In genomic region chr1:11272842-11273594, GRCh38 we compare ENCODE assay signal across 8 cellular contexts. TPM values are rescaled to one million over a fixed set of nuclear protein-coding genes. Genes with fewer than 3 reads are reported as not detected.
DNase-seq lines count a peak whose midpoint lies in the region; ATAC-seq, FAIRE-seq and TF ChIP-seq lines count a peak whose summit lies in the region.

TSS of gene UBIAD1 (plus strand) at chr1:11273198. CDS start at chr1:11273532, 334 bp downstream.

- peak; percentile 90 for DNase-seq in GM12891 (ENCODE audit: insufficient read length, low spot score)
- DNase-seq in NCI-H1092 treated with DMSO at 0.1 percent for 48 hours (lab: John Stamatoyannopoulos, UW), result peak; percentile 85
- DNase-seq in T follicular helper cell (ENCODE audit: low read depth), result peak; percentile 78
- peak; percentile 87 for DNase-seq in activated naive CD8-positive, alpha-beta T cell treated with anti-CD3 and anti-CD28 coated beads, Interleukin-2, amount 50 U/mL, for 24 hours
- peak; percentile 95 for DNase-seq in cardiac septum (ENCODE audit: low spot score)
- peak; percentile 71 to 97 (median 82) for DNase-seq in posterior cingulate gyrus
- peak; percentile 85 for DNase-seq in type B pancreatic cell (ENCODE audit: extremely low spot score, unreplicated experiment)

- no peaks in the 10 kb centered on the region for H3K27me3 Mint-ChIP-seq in activated naive CD8-positive, alpha-beta T cell treated with anti-CD3 and anti-CD28 coated beads, Interleukin-2, amount 50 U/mL, for 24 hours
- no peaks in the 10 kb centered on the region for H3K27me3 Mint-ChIP-seq in type B pancreatic cell

- intact Hi-C loops in cardiac septum (cut with DNase I) (no loop called here), posterior cingulate gyrus (cut with DNase I) (loop anchor here (1.0 to 10.0 kb wide), 2 partner anchors 11 to 372 kb away; partner anchors contain the start of gene MTOR)

- TF ChIP-seq POLR2A in GM12891 (IDR thresholded peaks at IDR 0.05; ENCODE audit: low read depth, low read length), result peak; percentile 75

- ATAC-seq in HG02623 (IDR thresholded peaks at IDR 0.05; ENCODE audit: unreplicated experiment), result peak; percentile 83
- peak; percentile 90 for ATAC-seq in activated naive CD8-positive, alpha-beta T cell treated with anti-CD3 and anti-CD28 coated beads, Interleukin-2, amount 50 U/mL, for 24 hours

- peak; percentile 82 for FAIRE-seq in GM12891 (lab: Jason Lieb, UNC)

- H3K4me1 Mint-ChIP-seq in activated naive CD8-positive, alpha-beta T cell treated with anti-CD3 and anti-CD28 coated beads, Interleukin-2, amount 50 U/mL, for 24 hours, result peaks cover 28% of the 10 kb centered on the region
- peaks cover 21% of the 10 kb centered on the region for H3K4me1 Mint-ChIP-seq in type B pancreatic cell (ENCODE audit: unreplicated experiment)

- H3K27ac Mint-ChIP-seq in activated naive CD8-positive, alpha-beta T cell treated with anti-CD3 and anti-CD28 coated beads, Interleukin-2, amount 50 U/mL, for 24 hours, result peak within 1 kb of the TSS; percentile 92
- peak within 1 kb of the TSS; percentile 88 for H3K27ac Mint-ChIP-seq in type B pancreatic cell

- TF ChIP-seq CTCF in type B pancreatic cell (conservative IDR thresholded peaks at IDR 0.05), result no peak

- no peaks in the 10 kb centered on the region for H3K9me3 Mint-ChIP-seq in activated naive CD8-positive, alpha-beta T cell treated with anti-CD3 and anti-CD28 coated beads, Interleukin-2, amount 50 U/mL, for 24 hours
- no peaks in the 10 kb centered on the region for H3K9me3 Mint-ChIP-seq in type B pancreatic cell

- H3K4me3 Mint-ChIP-seq in activated naive CD8-positive, alpha-beta T cell treated with anti-CD3 and anti-CD28 coated beads, Interleukin-2, amount 50 U/mL, for 24 hours, result peak within 1 kb of the TSS; percentile 95
- peak within 1 kb of the TSS; percentile 92 for H3K4me3 Mint-ChIP-seq in type B pancreatic cell

- peaks cover 27% of the 10 kb centered on the region for H3K36me3 Mint-ChIP-seq in activated naive CD8-positive, alpha-beta T cell treated with anti-CD3 and anti-CD28 coated beads, Interleukin-2, amount 50 U/mL, for 24 hours (ENCODE audit: low read depth)
- peaks cover 7% of the 10 kb centered on the region for H3K36me3 Mint-ChIP-seq in type B pancreatic cell

TF ChIP-seq in GM12891, 5 proteins besides CTCF, POLR2A, EP300 and RAD21:
- TF ChIP-seq TAF1 (IDR thresholded peaks at IDR 0.05; ENCODE audit: low read depth, low read length), result peak; percentile 94
- TF ChIP-seq SPI1 (IDR thresholded peaks at IDR 0.05; ENCODE audit: low read depth, low read length), result 0 out of 2 replicates have a peak, but pooled peaks have one; percentile 17
- TF ChIP-seq POLR2AphosphoS5 (IDR thresholded peaks at IDR 0.05; ENCODE audit: low read depth, low read length), result peak; percentile 63
- no peak for TF ChIP-seq PAX5 (IDR thresholded peaks at IDR 0.05; ENCODE audit: insufficient read depth, low read length, severe bottlenecking)
- TF ChIP-seq POU2F2 (IDR thresholded peaks at IDR 0.05; ENCODE audit: low read depth, low read length), result 0 out of 2 replicates have a peak, but pooled peaks have one; percentile 16

RNA-seq across cellular contexts. Expression of gene UBIAD1, which starts in this region (rescaled TPM):
- 6.6 TPM for polyA plus RNA-seq in GM12891 (2012; ENCODE audit: low read depth, missing spikeins)
- total RNA-seq in cardiac septum (13.2 TPM), type B pancreatic cell (ENCODE audit: low replicate concordance) (10.2 and 17.1 TPM in 2 replicates)

Comparison
In these comparisons a context has a peak if more than half of its experiments do, and no peak if none do; other contexts are left out.
1. Peak in every context shown above with its lines: DNase-seq and ATAC-seq.